ENCODE assay signal across 29 cellular contexts in genomic region chr1:9801909-9802308, GRCh38. TPM values are rescaled to one million over a fixed set of nuclear protein-coding genes. Genes with fewer than 3 reads are reported as not detected.
DNase-seq lines count a peak whose midpoint lies in the region; ATAC-seq and TF ChIP-seq lines count a peak whose summit lies in the region.
"Had no signal": no experiment of that assay in that cellular context is flagged by ENCODE, and none has a peak within 500 bp of the region (broad histone marks: within the 10 kb centered on the region; RNA-seq: fewer than 3 reads in every experiment).

No MANE protein-coding gene starts in this region.

- H3K4me3 ChIP-seq in DND-41 (ENCODE audit: low read depth in 1 of 2, low read length in 2 of 2) = no peak overlapping the region
- H3K4me3 ChIP-seq: ascending aorta, BLaER1, colonic mucosa, GM23338, mucosa of descending colon, pancreas, SJSA1, skin epidermis had no signal

- peaks cover 38% of the 10 kb centered on the region for H4K20me1 ChIP-seq in DND-41 (ENCODE audit: insufficient read depth, low read length)

- H3K79me2 ChIP-seq in DND-41 (ENCODE audit: insufficient read depth, low read length) = peaks cover 96% of the 10 kb centered on the region

- peaks cover 18% of the 10 kb centered on the region; the same call in 1 of the 2 replicates for H3K4me1 ChIP-seq in DND-41 (ENCODE audit: insufficient read depth, low read length)
- H3K4me1 ChIP-seq: SJSA1 had no signal

- no peak overlapping the region for H2AFZ ChIP-seq in DND-41 (ENCODE audit: low read depth, low read length)
- H2AFZ ChIP-seq: GM23338 had no signal

- peaks cover 64% of the 10 kb centered on the region for H3K4me1 Mint-ChIP-seq in activated naive CD4-positive, alpha-beta T cell treated with anti-CD3 and anti-CD28 coated beads, Interleukin-2, amount 50 U/mL, for 24 hours
- H3K4me1 Mint-ChIP-seq in WTC11 (peaks cover 32% of the 10 kb centered on the region), HFFc6 (ENCODE audit: low read depth) (peaks cover 9% of the 10 kb centered on the region)
- H3K4me1 Mint-ChIP-seq in natural killer cell treated with Interleukin-12 subunit alpha and Interleukin-12 subunit beta and Interleukin-15 and Interleukin-18, amount 100 ng/mL, for 72 hours (ENCODE audit: low read depth in 2 of 2) = peaks cover 24 to 27% of the 10 kb centered on the region in 2 donors

- H3K9ac ChIP-seq in DND-41 (ENCODE audit: low read depth, low read length) = no peak overlapping the region
- H3K9ac ChIP-seq: BLaER1 had no signal

- no peaks in the 10 kb centered on the region for H3K9me3 Mint-ChIP-seq in activated naive CD4-positive, alpha-beta T cell treated with anti-CD3 and anti-CD28 coated beads, Interleukin-2, amount 50 U/mL, for 24 hours
- H3K9me3 Mint-ChIP-seq in WTC11 (no peaks in the 10 kb centered on the region), HFFc6 (no peaks in the 10 kb centered on the region)
- H3K9me3 Mint-ChIP-seq in natural killer cell treated with Interleukin-12 subunit alpha and Interleukin-12 subunit beta and Interleukin-15 and Interleukin-18, amount 100 ng/mL, for 72 hours = no peaks in the 10 kb centered on the region
- H3K9me3 Mint-ChIP-seq: activated naive CD4-positive, alpha-beta T cell treated with anti-CD3 and anti-CD28 coated beads for 36 hours; GM23338; neural crest cell; stimulated activated naive B cell treated with anti-CD40 and anti-IgM and Interleukin-4, amounts not matched to agents 10 μg/mL and 1 μg/mL and 100 μg/mL, for 72 hours; type B pancreatic cell had no signal

- DNase-seq in activated naive CD4-positive, alpha-beta T cell treated with Interleukin-2 at 50 U/mL for 16 hours = no peak
- DNase-seq in DND-41 (no peak), WTC11 (ENCODE audit: low spot score) (no peak), HFFc6 (no peak)
- no peak for DNase-seq in natural killer cell treated with Interleukin-12 subunit alpha and Interleukin-12 subunit beta and Interleukin-15 and Interleukin-18, amount 100 ng/mL, for 72 hours (ENCODE audit: low spot score)
- DNase-seq: activated CD4-positive, alpha-beta T cell treated with anti-CD3 and anti-CD28 coated beads for 1 hour; activated naive CD4-positive, alpha-beta T cell treated with anti-CD3 and anti-CD28 coated beads for 36 hours; Calu3; colonic mucosa; effector CD8-positive, alpha-beta T cell; hippocampal formation; KBM-7; left cardiac atrium; mucosa of descending colon; NCI-H1105 treated with DMSO at 0.1 percent for 48 hours; NCI-H187 treated with DMSO at 0.1 percent for 48 hours; NCI-H510A treated with DMSO at 0.1 percent for 48 hours; stimulated activated naive B cell treated with anti-CD40 and anti-IgM and Interleukin-4, amounts not matched to agents 10 μg/mL and 1 μg/mL and 100 μg/mL, for 72 hours; substantia nigra had no signal

- H3K4me3 Mint-ChIP-seq in activated naive CD4-positive, alpha-beta T cell treated with anti-CD3 and anti-CD28 coated beads, Interleukin-2, amount 50 U/mL, for 24 hours = peak overlapping the region; percentile 19
- H3K4me3 Mint-ChIP-seq in WTC11 (no peak overlapping the region), HFFc6 (no peak overlapping the region)
- no peak overlapping the region for H3K4me3 Mint-ChIP-seq in natural killer cell treated with Interleukin-12 subunit alpha and Interleukin-12 subunit beta and Interleukin-15 and Interleukin-18, amount 100 ng/mL, for 72 hours
- H3K4me3 Mint-ChIP-seq: activated naive CD4-positive, alpha-beta T cell treated with anti-CD3 and anti-CD28 coated beads for 36 hours; GM23338; neural crest cell; stimulated activated naive B cell treated with anti-CD40 and anti-IgM and Interleukin-4, amounts not matched to agents 10 μg/mL and 1 μg/mL and 100 μg/mL, for 72 hours; type B pancreatic cell had no signal

- H3K4me2 ChIP-seq in DND-41 (ENCODE audit: insufficient read depth, low read length) = no peak overlapping the region
- H3K4me2 ChIP-seq: BLaER1, GM23338 had no signal

- no peaks in the 10 kb centered on the region for H3K27me3 ChIP-seq in DND-41 (ENCODE audit: insufficient read depth, low read length, poor library complexity)
- H3K27me3 ChIP-seq: ascending aorta, BLaER1, colonic mucosa, pancreas, SJSA1 had no signal

- CTCF ChIA-PET in WTC11 (lab: Charles Lee) = interaction anchor here (1.7 kb wide), 1 partner anchor 17 kb away, joined by 9 read pairs; no protein-coding TSS in a partner anchor

- H3K27me3 Mint-ChIP-seq in activated naive CD4-positive, alpha-beta T cell treated with anti-CD3 and anti-CD28 coated beads, Interleukin-2, amount 50 U/mL, for 24 hours = no peaks in the 10 kb centered on the region
- H3K27me3 Mint-ChIP-seq in WTC11 (ENCODE audit: low read depth) = no peaks in the 10 kb centered on the region
- H3K27me3 Mint-ChIP-seq in natural killer cell treated with Interleukin-12 subunit alpha and Interleukin-12 subunit beta and Interleukin-15 and Interleukin-18, amount 100 ng/mL, for 72 hours = no peaks in the 10 kb centered on the region
- H3K27me3 Mint-ChIP-seq in HFFc6 (ENCODE audit: insufficient read depth) = no peaks in the 10 kb centered on the region
- H3K27me3 Mint-ChIP-seq: stimulated activated naive B cell treated with anti-CD40 and anti-IgM and Interleukin-4, amounts not matched to agents 10 μg/mL and 1 μg/mL and 100 μg/mL, for 72 hours; type B pancreatic cell had no signal

- H3K36me3 Mint-ChIP-seq in activated naive CD4-positive, alpha-beta T cell treated with anti-CD3 and anti-CD28 coated beads, Interleukin-2, amount 50 U/mL, for 24 hours = peaks cover 2% of the 10 kb centered on the region
- H3K36me3 Mint-ChIP-seq in WTC11 (peaks cover 5% of the 10 kb centered on the region; the same call in 1 of the 2 replicates), HFFc6 (ENCODE audit: low read depth) (no peaks in the 10 kb centered on the region)
- no peaks in the 10 kb centered on the region for H3K36me3 Mint-ChIP-seq in natural killer cell treated with Interleukin-12 subunit alpha and Interleukin-12 subunit beta and Interleukin-15 and Interleukin-18, amount 100 ng/mL, for 72 hours
- H3K36me3 Mint-ChIP-seq: type B pancreatic cell had no signal

- peak overlapping the region; percentile 25 for H3K27ac ChIP-seq in DND-41 (ENCODE audit: low read length)
- H3K27ac ChIP-seq: ascending aorta, BLaER1, pancreas, SJSA1 had no signal

- POLR2A ChIA-PET in WTC11 (lab: Charles Lee) = no interaction called here

- ATAC-seq in DND-41 (ENCODE audit: insufficient read depth, low read depth) = no peak
- no peak for ATAC-seq in WTC11
- no peak for ATAC-seq in natural killer cell treated with Interleukin-12 subunit alpha and Interleukin-12 subunit beta and Interleukin-15 and Interleukin-18, amount 100 ng/mL, for 72 hours
- ATAC-seq in GM18498 (IDR thresholded peaks at IDR 0.05; ENCODE audit: unreplicated experiment) = no peak
- ATAC-seq: GM23338; left cardiac atrium; mucosa of descending colon; pancreas; stimulated activated naive B cell treated with anti-CD40 and anti-IgM and Interleukin-4, amounts not matched to agents 10 μg/mL and 1 μg/mL and 100 μg/mL, for 72 hours had no signal

- H3K9me3 ChIP-seq in DND-41 (ENCODE audit: insufficient read depth, low read length, severe bottlenecking) = no peaks in the 10 kb centered on the region
- H3K9me3 ChIP-seq: ascending aorta, BLaER1, colonic mucosa, mucosa of descending colon, pancreas, SJSA1 had no signal

- H3K36me3 ChIP-seq in DND-41 (ENCODE audit: insufficient read depth, low read length) = no peaks in the 10 kb centered on the region
- H3K36me3 ChIP-seq: ascending aorta, colonic mucosa, pancreas, SJSA1 had no signal

- TF ChIP-seq CTCF in DND-41 (IDR thresholded peaks at IDR 0.05; ENCODE audit: borderline replicate concordance, extremely low read depth, low read length, poor library complexity, severe bottlenecking) (no peak), WTC11 (IDR thresholded peaks at IDR 0.05) (no peak), HFFc6 (IDR thresholded peaks at IDR 0.05) (no peak)

- H3K27ac Mint-ChIP-seq in activated naive CD4-positive, alpha-beta T cell treated with anti-CD3 and anti-CD28 coated beads, Interleukin-2, amount 50 U/mL, for 24 hours = no peak overlapping the region
- peak overlapping the region; percentile 20; the same call in 1 of the 2 replicates for H3K27ac Mint-ChIP-seq in WTC11
- H3K27ac Mint-ChIP-seq in natural killer cell treated with Interleukin-12 subunit alpha and Interleukin-12 subunit beta and Interleukin-15 and Interleukin-18, amount 100 ng/mL, for 72 hours = peak overlapping the region; percentile 23 to 29
- H3K27ac Mint-ChIP-seq in HFFc6 = no peak overlapping the region
- H3K27ac Mint-ChIP-seq: activated naive CD4-positive, alpha-beta T cell treated with anti-CD3 and anti-CD28 coated beads for 36 hours; GM23338; type B pancreatic cell had no signal

TF ChIP-seq in WTC11, 78 proteins besides CTCF, POLR2A, EP300 and RAD21 (continues in another document):
- TF ChIP-seq, protein P1, sequence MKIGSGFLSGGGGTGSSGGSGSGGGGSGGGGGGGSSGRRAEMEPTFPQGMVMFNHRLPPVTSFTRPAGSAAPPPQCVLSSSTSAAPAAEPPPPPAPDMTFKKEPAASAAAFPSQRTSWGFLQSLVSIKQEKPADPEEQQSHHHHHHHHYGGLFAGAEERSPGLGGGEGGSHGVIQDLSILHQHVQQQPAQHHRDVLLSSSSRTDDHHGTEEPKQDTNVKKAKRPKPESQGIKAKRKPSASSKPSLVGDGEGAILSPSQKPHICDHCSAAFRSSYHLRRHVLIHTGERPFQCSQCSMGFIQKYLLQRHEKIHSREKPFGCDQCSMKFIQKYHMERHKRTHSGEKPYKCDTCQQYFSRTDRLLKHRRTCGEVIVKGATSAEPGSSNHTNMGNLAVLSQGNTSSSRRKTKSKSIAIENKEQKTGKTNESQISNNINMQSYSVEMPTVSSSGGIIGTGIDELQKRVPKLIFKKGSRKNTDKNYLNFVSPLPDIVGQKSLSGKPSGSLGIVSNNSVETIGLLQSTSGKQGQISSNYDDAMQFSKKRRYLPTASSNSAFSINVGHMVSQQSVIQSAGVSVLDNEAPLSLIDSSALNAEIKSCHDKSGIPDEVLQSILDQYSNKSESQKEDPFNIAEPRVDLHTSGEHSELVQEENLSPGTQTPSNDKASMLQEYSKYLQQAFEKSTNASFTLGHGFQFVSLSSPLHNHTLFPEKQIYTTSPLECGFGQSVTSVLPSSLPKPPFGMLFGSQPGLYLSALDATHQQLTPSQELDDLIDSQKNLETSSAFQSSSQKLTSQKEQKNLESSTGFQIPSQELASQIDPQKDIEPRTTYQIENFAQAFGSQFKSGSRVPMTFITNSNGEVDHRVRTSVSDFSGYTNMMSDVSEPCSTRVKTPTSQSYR (CRISPR knock-in tag; IDR thresholded peaks at IDR 0.05) = no peak

RNA-seq across cellular contexts. Expression of gene CLSTN1, which starts 21.9 kb away (rescaled TPM):
- total RNA-seq in WTC11 (2021) = 119 to 128 TPM (median 124 TPM) in 3 replicates
- 10 to 100 TPM; 57.3 to 66.4 TPM for total RNA-seq in natural killer cell treated with Interleukin-12 subunit alpha and Interleukin-12 subunit beta and Interleukin-15 and Interleukin-18, amount 100 ng/mL, for 72 hours
- total RNA-seq in HFFc6 (2021; fragmentation: NEBNext Ultra II Directional; extraction: Animal tissue kit (Norgen Biotek cat#: 25700)) = 100 to 1,000 TPM; 128 to 151 (median 137) TPM

Comparison
In these comparisons a context has a peak if more than half of its experiments do, and no peak if none do; other contexts are left out.
1. H3K27ac Mint-ChIP-seq: peak in WTC11 (single experiment) and natural killer cell treated with Interleukin-12 subunit alpha and Interleukin-12 subunit beta and Interleukin-15 and Interleukin-18, amount 100 ng/mL, for 72 hours (2 of 2); none in activated naive CD4-positive, alpha-beta T cell treated with anti-CD3 and anti-CD28 coated beads, Interleukin-2, amount 50 U/mL, for 24 hours (single experiment) and HFFc6 (single experiment).